ENCODE assay signal across 25 cellular contexts in genomic region chr4:53023640-53024299, GRCh38.
DNase-seq lines count a peak whose midpoint lies in the region; ATAC-seq and TF ChIP-seq lines count a peak whose summit lies in the region.
"Had no signal": no experiment of that assay in that cellular context is flagged by ENCODE, and none has a peak within 500 bp of the region (broad histone marks: within the 10 kb centered on the region; RNA-seq: fewer than 3 reads in every experiment).

No MANE protein-coding gene starts in this region.

- no peak for DNase-seq in activated T-cell treated with anti-CD3 and anti-CD28 coated beads, Interleukin-2, amount 50 U/mL, for 72 hours
- DNase-seq in activated T-cell treated with anti-CD3 and anti-CD28 coated beads, Interleukin-2, amount 50 U/mL, for 48 hours = no peak
- DNase-seq in thoracic aorta (ENCODE audit: low spot score) = no peak
- no peak for DNase-seq in stimulated activated naive CD4-positive, alpha-beta T cell treated with Interleukin-2 at 50 U/mL for 16 hours (lab: John Stamatoyannopoulos, UW)
- no peak for DNase-seq in NCI-H187 treated with DMSO at 0.1 percent for 48 hours (lab: John Stamatoyannopoulos, UW)
- DNase-seq in RKO (ENCODE audit: low spot score) = no peak
- DNase-seq: ACHN; Caco-2; CD4-positive, alpha-beta memory T cell; DND-41; H7; HFFc6; NCI-H1092; NCI-H146; NCI-H2029 treated with DMSO at 0.1 percent for 48 hours; NCI-H446; NCI-H526; OCI-M1 had no signal

- H3K36me3 ChIP-seq in KMS-11 (ENCODE audit: insufficient read depth) = no peaks in the 10 kb centered on the region
- no peaks in the 10 kb centered on the region for H3K36me3 ChIP-seq in thoracic aorta

- H3K4me3 Mint-ChIP-seq in activated T-cell treated with anti-CD3 and anti-CD28 coated beads, Interleukin-2, amount 50 U/mL, for 72 hours = no peak overlapping the region
- H3K4me3 Mint-ChIP-seq: CD4-positive, alpha-beta memory T cell; HFFc6; T-helper 1 cell treated with Interleukin-12 subunit alpha and Interleukin-12 subunit beta and Interleukin-4 antibody, amounts not matched to agents 30 μg/mL and 1 μg/mL, for 36 hours had no signal

- H3K4me2 ChIP-seq in KMS-11 = peak overlapping the region; percentile 35
- H3K4me2 ChIP-seq: BLaER1 had no signal

- peak overlapping the region; percentile 3 for H3K27ac Mint-ChIP-seq in activated T-cell treated with anti-CD3 and anti-CD28 coated beads, Interleukin-2, amount 50 U/mL, for 72 hours
- H3K27ac Mint-ChIP-seq: CD4-positive, alpha-beta memory T cell; HFFc6; T-helper 1 cell treated with Interleukin-12 subunit alpha and Interleukin-12 subunit beta and Interleukin-4 antibody, amounts not matched to agents 30 μg/mL and 1 μg/mL, for 36 hours had no signal

- H3K9me3 ChIP-seq in thoracic aorta = no peaks in the 10 kb centered on the region
- H3K9me3 ChIP-seq: BLaER1, Caco-2 had no signal

- H3K27me3 ChIP-seq in KMS-11 (ENCODE audit: insufficient read depth, low read depth) (no peaks in the 10 kb centered on the region), thoracic aorta (replicated peaks; ENCODE audit: insufficient read depth) (no peaks in the 10 kb centered on the region)
- H3K27me3 ChIP-seq: BLaER1 had no signal

- no peak overlapping the region for H3K4me3 ChIP-seq in KMS-11 (IDR thresholded peaks at IDR 0.05; ENCODE audit: insufficient read depth, low read depth, low read length)
- H3K4me3 ChIP-seq in thoracic aorta = no peak overlapping the region
- H3K4me3 ChIP-seq: BLaER1, K562 had no signal

- no peaks in the 10 kb centered on the region for H3K79me2 ChIP-seq in KMS-11 (ENCODE audit: insufficient read depth, low read depth)

- no peak overlapping the region for H3K9ac ChIP-seq in KMS-11
- H3K9ac ChIP-seq: BLaER1 had no signal

- ATAC-seq in activated T-cell treated with anti-CD3 and anti-CD28 coated beads, Interleukin-2, amount 50 U/mL, for 72 hours (replicated peaks in 1 of 2) = no peak
- ATAC-seq in HG02870 (IDR thresholded peaks at IDR 0.05; ENCODE audit: unreplicated experiment) = peak; percentile 57
- ATAC-seq in thoracic aorta (ENCODE audit: insufficient number of reproducible peaks, low FRiP score, low read depth) = no peak
- ATAC-seq: K562, Right ventricle myocardium inferior had no signal

- no peaks in the 10 kb centered on the region for H4K20me1 ChIP-seq in KMS-11 (ENCODE audit: insufficient read depth)
- H4K20me1 ChIP-seq: BLaER1 had no signal

- H3K9me3 Mint-ChIP-seq in activated T-cell treated with anti-CD3 and anti-CD28 coated beads, Interleukin-2, amount 50 U/mL, for 72 hours = no peaks in the 10 kb centered on the region
- H3K9me3 Mint-ChIP-seq: CD4-positive, alpha-beta memory T cell; HFFc6 had no signal

- H3K27ac ChIP-seq in KMS-11 (no peak overlapping the region; the same call in 1 of the 2 replicates), thoracic aorta (peak overlapping the region; percentile 82 to 90)
- H3K27ac ChIP-seq: 22Rv1, BLaER1 had no signal

- TF ChIP-seq CTCF in KMS-11 (conservative IDR thresholded peaks at IDR 0.05; ENCODE audit: low read depth, low read length) (no peak), thoracic aorta (IDR thresholded peaks at IDR 0.05) (no peak)

- no peak overlapping the region for H2AFZ ChIP-seq in KMS-11 (ENCODE audit: low read depth)

- peaks cover 2% of the 10 kb centered on the region in 2 donors for H3K36me3 Mint-ChIP-seq in activated T-cell treated with anti-CD3 and anti-CD28 coated beads, Interleukin-2, amount 50 U/mL, for 72 hours (ENCODE audit: insufficient read depth in 2 of 2)

- H3K4me1 ChIP-seq in KMS-11 (ENCODE audit: low read depth, poor library complexity, severe bottlenecking) = peaks cover 25% of the 10 kb centered on the region
- H3K4me1 ChIP-seq in thoracic aorta (ENCODE audit: control insufficient read depth in 1 of 2, low read depth in 2 of 2) = peaks cover 28 to 54% of the 10 kb centered on the region in 2 donors
- H3K4me1 ChIP-seq: BLaER1 had no signal

- no peaks in the 10 kb centered on the region for H3K27me3 Mint-ChIP-seq in activated T-cell treated with anti-CD3 and anti-CD28 coated beads, Interleukin-2, amount 50 U/mL, for 72 hours (ENCODE audit: low read depth)
- H3K27me3 Mint-ChIP-seq: CD4-positive, alpha-beta memory T cell had no signal

- H3K4me1 Mint-ChIP-seq in activated T-cell treated with anti-CD3 and anti-CD28 coated beads, Interleukin-2, amount 50 U/mL, for 72 hours (ENCODE audit: low read depth) = no peaks in the 10 kb centered on the region
